15 cellular contexts compared by ENCODE assay signal in genomic region chr3:9409981-9410849, GRCh38. TPM values are rescaled to one million over a fixed set of nuclear protein-coding genes. Genes with fewer than 3 reads are reported as not detected.
DNase-seq lines count a peak whose midpoint lies in the region; ATAC-seq and TF ChIP-seq lines count a peak whose summit lies in the region.
"Had no signal": no experiment of that assay in that cellular context is flagged by ENCODE, and none has a peak within 500 bp of the region (broad histone marks: within the 10 kb centered on the region; RNA-seq: fewer than 3 reads in every experiment).

No MANE protein-coding gene starts in this region.

- H3K27ac Mint-ChIP-seq in central memory CD8-positive, alpha-beta T cell (ENCODE audit: low read depth): peak overlapping the region; percentile 56
- no peak overlapping the region for H3K27ac Mint-ChIP-seq in activated T-helper 1 cell treated with anti-CD3 and anti-CD28 coated beads, Interleukin-12 subunit alpha, Interleukin-12 subunit beta, Interleukin-2, Interleukin-4 antibody, amounts not matched to agents 30 ng/mL and 10 ng/mL and 1 ng/mL, durations not matched to agents 14 hours and 24 hours and 36 hours
- H3K27ac Mint-ChIP-seq: T-helper 1 cell treated with Interleukin-12 subunit alpha and Interleukin-12 subunit beta and Interleukin-4 antibody, amounts not matched to agents 30 μg/mL and 1 μg/mL, for 36 hours had no signal

- peaks cover 98% of the 10 kb centered on the region for H3K4me1 ChIP-seq in left ventricle myocardium inferior
- peaks cover 0 to 68% of the 10 kb centered on the region in 2 donors for H3K4me1 ChIP-seq in right atrium auricular region

- H3K4me1 Mint-ChIP-seq in central memory CD8-positive, alpha-beta T cell: peaks cover 71% of the 10 kb centered on the region
- peaks cover 47% of the 10 kb centered on the region for H3K4me1 Mint-ChIP-seq in activated T-helper 1 cell treated with anti-CD3 and anti-CD28 coated beads, Interleukin-12 subunit alpha, Interleukin-12 subunit beta, Interleukin-2, Interleukin-4 antibody, amounts not matched to agents 30 ng/mL and 10 ng/mL and 1 ng/mL, durations not matched to agents 14 hours and 24 hours and 36 hours (ENCODE audit: low read depth)

- H3K36me3 Mint-ChIP-seq in central memory CD8-positive, alpha-beta T cell (ENCODE audit: insufficient read depth): peaks cover 3% of the 10 kb centered on the region
- peaks cover 20% of the 10 kb centered on the region for H3K36me3 Mint-ChIP-seq in activated T-helper 1 cell treated with anti-CD3 and anti-CD28 coated beads, Interleukin-12 subunit alpha, Interleukin-12 subunit beta, Interleukin-2, Interleukin-4 antibody, amounts not matched to agents 30 ng/mL and 10 ng/mL and 1 ng/mL, durations not matched to agents 14 hours and 24 hours and 36 hours (ENCODE audit: low read depth)

- H3K36me3 ChIP-seq in left ventricle myocardium inferior (no peaks in the 10 kb centered on the region), right atrium auricular region (no peaks in the 10 kb centered on the region)

- TF ChIP-seq POLR2A in NB4 (IDR thresholded peaks at IDR 0.05; ENCODE audit: extremely low read depth, insufficient read length): no peak

- H3K9me3 ChIP-seq in left ventricle myocardium inferior (replicated peaks): no peaks in the 10 kb centered on the region
- H3K9me3 ChIP-seq in right atrium auricular region: no peaks in the 10 kb centered on the region

- peak overlapping the region; percentile 5 for H3K4me3 Mint-ChIP-seq in central memory CD8-positive, alpha-beta T cell
- H3K4me3 Mint-ChIP-seq in activated T-helper 1 cell treated with anti-CD3 and anti-CD28 coated beads, Interleukin-12 subunit alpha, Interleukin-12 subunit beta, Interleukin-2, Interleukin-4 antibody, amounts not matched to agents 30 ng/mL and 10 ng/mL and 1 ng/mL, durations not matched to agents 14 hours and 24 hours and 36 hours: no peak overlapping the region
- H3K4me3 Mint-ChIP-seq: T-helper 1 cell treated with Interleukin-12 subunit alpha and Interleukin-12 subunit beta and Interleukin-4 antibody, amounts not matched to agents 30 μg/mL and 1 μg/mL, for 36 hours had no signal

- no peak for TF ChIP-seq CTCF in left ventricle myocardium inferior (IDR thresholded peaks at IDR 0.05; ENCODE audit: borderline replicate concordance)
- no peak for TF ChIP-seq CTCF in right atrium auricular region (IDR thresholded peaks at IDR 0.05)
- TF ChIP-seq CTCF in NB4 (IDR thresholded peaks at IDR 0.05; ENCODE audit: low read depth, low read length): no peak

- H3K4me3 ChIP-seq in left ventricle myocardium inferior (no peak overlapping the region), right atrium auricular region (no peak overlapping the region), NB4 (ENCODE audit: low read depth, low read length) (no peak overlapping the region)

- H3K27ac ChIP-seq in left ventricle myocardium inferior (replicated peaks) (peak overlapping the region; percentile 44), right atrium auricular region (peak overlapping the region in 1 of 2 donors; percentile 20)

- intact Hi-C loops in left ventricle myocardium inferior (cut with micrococcal nuclease) (no loop called here), posterior vena cava (cut with DNase I) (no loop called here)
- intact Hi-C loops in activated T-helper 1 cell treated with anti-CD3 and anti-CD28 coated beads, Interleukin-12 subunit alpha, Interleukin-12 subunit beta, Interleukin-2, Interleukin-4 antibody, amounts not matched to agents 30 ng/mL and 10 ng/mL and 1 ng/mL, durations not matched to agents 14 hours and 24 hours and 36 hours (cut with micrococcal nuclease): no loop called here

- H3K9me3 Mint-ChIP-seq in central memory CD8-positive, alpha-beta T cell: no peaks in the 10 kb centered on the region
- H3K9me3 Mint-ChIP-seq in activated T-helper 1 cell treated with anti-CD3 and anti-CD28 coated beads, Interleukin-12 subunit alpha, Interleukin-12 subunit beta, Interleukin-2, Interleukin-4 antibody, amounts not matched to agents 30 ng/mL and 10 ng/mL and 1 ng/mL, durations not matched to agents 14 hours and 24 hours and 36 hours: no peaks in the 10 kb centered on the region
- H3K9me3 Mint-ChIP-seq: T-helper 1 cell treated with Interleukin-12 subunit alpha and Interleukin-12 subunit beta and Interleukin-4 antibody, amounts not matched to agents 30 μg/mL and 1 μg/mL, for 36 hours had no signal

- DNase-seq in left ventricle myocardium inferior: no peak
- no peak for DNase-seq in right atrium auricular region (ENCODE audit: low spot score)
- peak; percentile 54 for DNase-seq in NB4 (ENCODE audit: low read depth)
- no peak for DNase-seq in central memory CD8-positive, alpha-beta T cell (ENCODE audit: low spot score in 2 of 2)
- no peak for DNase-seq in activated T-helper 1 cell treated with anti-CD3 and anti-CD28 coated beads, Interleukin-12 subunit alpha, Interleukin-12 subunit beta, Interleukin-2, Interleukin-4 antibody, amounts not matched to agents 30 ng/mL and 10 ng/mL and 1 ng/mL, durations not matched to agents 14 hours and 24 hours and 36 hours (ENCODE audit: low spot score)
- DNase-seq in NCI-H774 (lab: John Stamatoyannopoulos, UW): no peak
- no peak for DNase-seq in mucosa of gallbladder (ENCODE audit: low spot score)
- no peak for DNase-seq in posterior vena cava (ENCODE audit: low spot score)
- DNase-seq: activated CD8-positive, alpha-beta memory T cell treated with anti-CD3 and anti-CD28 coated beads for 24 hours; EL; NCI-H1930; NK-92 treated with Interleukin-12 subunit alpha and Interleukin-12 subunit beta, amount 100 ng/mL, for 24 hours; stimulated activated CD4-positive, alpha-beta T cell treated with anti-CD3 and anti-CD28 coated beads, Interleukin-2, amount 100 ng/mL, for 48 hours; stimulated activated naive CD4-positive, alpha-beta T cell had no signal

- H3K27me3 ChIP-seq in left ventricle myocardium inferior (ENCODE audit: low read depth) (no peaks in the 10 kb centered on the region), right atrium auricular region (no peaks in the 10 kb centered on the region)

- ATAC-seq in central memory CD8-positive, alpha-beta T cell (replicated peaks; ENCODE audit: extremely low read depth, poor library complexity, severe bottlenecking): no peak

- H3K27me3 Mint-ChIP-seq in central memory CD8-positive, alpha-beta T cell: no peaks in the 10 kb centered on the region
- H3K27me3 Mint-ChIP-seq in activated T-helper 1 cell treated with anti-CD3 and anti-CD28 coated beads, Interleukin-12 subunit alpha, Interleukin-12 subunit beta, Interleukin-2, Interleukin-4 antibody, amounts not matched to agents 30 ng/mL and 10 ng/mL and 1 ng/mL, durations not matched to agents 14 hours and 24 hours and 36 hours (ENCODE audit: insufficient read depth): no peaks in the 10 kb centered on the region

RNA-seq across cellular contexts. Expression of gene SETD5, which starts 12.8 kb away (rescaled TPM):
- 49.9 TPM for total RNA-seq in left ventricle myocardium inferior
- 10 to 100 TPM; 36.9 to 49.4 TPM for total RNA-seq in right atrium auricular region
- total RNA-seq in activated T-helper 1 cell treated with anti-CD3 and anti-CD28 coated beads, Interleukin-12 subunit alpha, Interleukin-12 subunit beta, Interleukin-2, Interleukin-4 antibody, amounts not matched to agents 30 ng/mL and 10 ng/mL and 1 ng/mL, durations not matched to agents 14 hours and 24 hours and 36 hours: 135 and 140 TPM in 2 replicates
- total RNA-seq in mucosa of gallbladder: 94.3 TPM
- 100 to 1,000 TPM in 1 of 2 donors, 10 to 100 TPM in 1; 95.7 to 101 TPM for total RNA-seq in posterior vena cava

RNA-seq across cellular contexts. Expression of gene THUMPD3, which starts 47.4 kb away (rescaled TPM):
- total RNA-seq in left ventricle myocardium inferior: 57.4 TPM
- 10 to 100 TPM; 28.4 to 30.5 TPM for total RNA-seq in right atrium auricular region
- total RNA-seq in activated T-helper 1 cell treated with anti-CD3 and anti-CD28 coated beads, Interleukin-12 subunit alpha, Interleukin-12 subunit beta, Interleukin-2, Interleukin-4 antibody, amounts not matched to agents 30 ng/mL and 10 ng/mL and 1 ng/mL, durations not matched to agents 14 hours and 24 hours and 36 hours: 61.4 and 62.4 TPM in 2 replicates
- 43.4 TPM for total RNA-seq in mucosa of gallbladder
- total RNA-seq in posterior vena cava: 10 to 100 TPM; 28.3 to 39.9 TPM
